In genomic region chrX:31139966-31140365, GRCh38 we compare ENCODE assay signal across 20 cellular contexts.
"Had no signal": no experiment of that assay in that cellular context is flagged by ENCODE, and none has a peak within 500 bp of the region (broad histone marks: within the 10 kb centered on the region; RNA-seq: fewer than 3 reads in every experiment).

No MANE protein-coding gene starts in this region.

- H3K36me3 ChIP-seq: left lung had no signal

- H3K9me3 ChIP-seq: left lung, tibial artery had no signal

- ATAC-seq: activated CD8-positive, alpha-beta T cell treated with anti-CD3 and anti-CD28 coated beads for 36 hours; left lung; stimulated activated naive CD8-positive, alpha-beta T cell treated with anti-CD3 and anti-CD28 coated beads, Interleukin-15, Interleukin-2, amounts not matched to agents 100 U/mL and 50 U/mL, for 24 hours had no signal

- H3K4me3 ChIP-seq: left lung, tibial artery had no signal

- H3K27ac ChIP-seq: left lung, tibial artery had no signal

- DNase-seq: activated CD4-positive, alpha-beta T cell treated with anti-CD3 and anti-CD28 coated beads for 48 hours; activated CD4-positive, CD25-positive, alpha-beta regulatory T cell; activated CD8-positive, alpha-beta T cell treated with anti-CD3 and anti-CD28 coated beads for 36 hours; activated naive CD4-positive, alpha-beta T cell treated with Interleukin-2 at 50 U/mL for 16 hours; activated naive CD8-positive, alpha-beta T cell treated with anti-CD3 and anti-CD28 coated beads, Interleukin-2, amount 10 ng/mL, durations not matched to agents 7 days and 5 days; activated T-cell treated with anti-CD3 and anti-CD28 coated beads, Interleukin-2, amount 50 U/mL, for 1 hour; anterior cingulate cortex; cortex of kidney; erythroblast; foreskin melanocyte; left lung; mammary epithelial cell; occipital lobe; stimulated activated CD4-positive, alpha-beta T cell treated with anti-CD3 and anti-CD28 coated beads, Interleukin-12 subunit alpha, Interleukin-12 subunit beta, amount 100 ng/mL, for 4 hours; stimulated activated CD4-positive, alpha-beta T cell treated with anti-CD3 and anti-CD28 coated beads, Interleukin-1b, Interleukin-23, amount 100 ng/mL, for 48 hours; stimulated activated naive CD8-positive, alpha-beta T cell treated with anti-CD3 and anti-CD28 coated beads, Interleukin-15, Interleukin-2, amounts not matched to agents 100 U/mL and 50 U/mL, for 24 hours; substantia nigra; tibial artery had no signal

- H3K27me3 ChIP-seq: left lung, tibial artery had no signal

- FAIRE-seq: endometrium, urothelium cell line had no signal
